In genomic region chr12:117912756-117913155, GRCh38 we compare ENCODE assay signal across 34 cellular contexts. TPM values are rescaled to one million over a fixed set of nuclear protein-coding genes. Genes with fewer than 3 reads are reported as not detected.
"Had no signal": no experiment of that assay in that cellular context is flagged by ENCODE, and none has a peak within 500 bp of the region (broad histone marks: within the 10 kb centered on the region; RNA-seq: fewer than 3 reads in every experiment).

No MANE protein-coding gene starts in this region.

- H3K36me3 Mint-ChIP-seq: activated naive CD8-positive, alpha-beta T cell; WTC11 had no signal

- H3K4me1 Mint-ChIP-seq: activated CD4-positive, alpha-beta memory T cell treated with anti-CD3 and anti-CD28 coated beads, Interleukin-2, amount 10 ng/mL, durations not matched to agents 7 days and 5 days; activated CD4-positive, alpha-beta T cell treated with anti-CD3 and anti-CD28 coated beads, Interleukin-2, amount 10 ng/mL, durations not matched to agents 7 days and 5 days; activated T-helper 17 cell treated with anti-CD3 and anti-CD28 coated beads, Interleukin-2, amount 50 U/mL, for 72 hours; T-helper 17 cell; WTC11 had no signal

- H3K4me3 ChIP-seq: esophagus squamous epithelium had no signal

- H3K36me3 ChIP-seq: brain microvascular endothelial cell, esophagus squamous epithelium had no signal

- H3K4me3 Mint-ChIP-seq: activated CD4-positive, alpha-beta memory T cell treated with anti-CD3 and anti-CD28 coated beads, Interleukin-2, amount 10 ng/mL, durations not matched to agents 7 days and 5 days; activated CD4-positive, alpha-beta T cell treated with anti-CD3 and anti-CD28 coated beads, Interleukin-2, amount 10 ng/mL, durations not matched to agents 7 days and 5 days; activated naive CD8-positive, alpha-beta T cell; activated T-cell treated with anti-CD3 and anti-CD28 coated beads, Interleukin-2, amount 50 U/mL, for 4 hours; activated T-helper 17 cell treated with anti-CD3 and anti-CD28 coated beads, Interleukin-2, amount 50 U/mL, for 72 hours; effector memory CD8-positive, alpha-beta T cell; T-helper 17 cell; T-helper 2 cell treated with Interferon-gamma antibody and Interleukin-4, amounts not matched to agents 5 μg/mL and 100 μg/mL, for 36 hours; WTC11 had no signal

- H3K27me3 Mint-ChIP-seq: activated CD4-positive, alpha-beta memory T cell treated with anti-CD3 and anti-CD28 coated beads, Interleukin-2, amount 10 ng/mL, durations not matched to agents 7 days and 5 days; T-helper 17 cell had no signal

- H3K27me3 ChIP-seq: brain microvascular endothelial cell, esophagus squamous epithelium had no signal

- H3K27ac Mint-ChIP-seq: activated CD4-positive, alpha-beta memory T cell treated with anti-CD3 and anti-CD28 coated beads, Interleukin-2, amount 10 ng/mL, durations not matched to agents 7 days and 5 days; activated CD4-positive, alpha-beta T cell treated with anti-CD3 and anti-CD28 coated beads, Interleukin-2, amount 10 ng/mL, durations not matched to agents 7 days and 5 days; activated naive CD8-positive, alpha-beta T cell; activated T-helper 17 cell treated with anti-CD3 and anti-CD28 coated beads, Interleukin-2, amount 50 U/mL, for 72 hours; effector memory CD8-positive, alpha-beta T cell; T-helper 17 cell; T-helper 2 cell treated with Interferon-gamma antibody and Interleukin-4, amounts not matched to agents 5 μg/mL and 100 μg/mL, for 36 hours; WTC11 had no signal

- ATAC-seq: activated T-cell treated with anti-CD3 and anti-CD28 coated beads, Interleukin-2, amount 50 U/mL, for 4 hours; activated T-helper 17 cell treated with anti-CD3 and anti-CD28 coated beads, Interleukin-2, amount 50 U/mL, for 72 hours; effector memory CD8-positive, alpha-beta T cell; T-helper 17 cell; WTC11 had no signal

- DNase-seq: activated CD4-positive, alpha-beta memory T cell treated with anti-CD3 and anti-CD28 coated beads, Interleukin-2, amount 10 ng/mL, durations not matched to agents 7 days and 5 days; activated CD4-positive, alpha-beta T cell treated with anti-CD3 and anti-CD28 coated beads for 1 hour; activated CD4-positive, alpha-beta T cell treated with anti-CD3 and anti-CD28 coated beads for 4 hours; activated CD4-positive, alpha-beta T cell treated with anti-CD3 and anti-CD28 coated beads, Interleukin-2, amount 10 ng/mL, durations not matched to agents 7 days and 5 days; activated CD4-positive, alpha-beta T cell treated with anti-CD3 and anti-CD28 coated beads, Interleukin-2, amount 50 U/mL, for 4 hours; activated CD8-positive, alpha-beta memory T cell treated with anti-CD3 and anti-CD28 coated beads, Interleukin-2, amount 50 U/mL, for 48 hours; activated effector memory CD4-positive, alpha-beta T cell treated with Interleukin-2 at 50 U/mL for 16 hours; activated gamma-delta T cell treated with Interleukin-2 at 50 U/mL for 16 hours; activated naive CD4-positive, alpha-beta T cell treated with anti-CD3 and anti-CD28 coated beads, Interleukin-2, amount 50 U/mL, for 16 hours; activated naive CD4-positive, alpha-beta T cell treated with Interleukin-2 at 50 U/mL for 16 hours; activated T-cell treated with anti-CD3 and anti-CD28 coated beads for 4 hours; activated T-cell treated with anti-CD3 and anti-CD28 coated beads, Interleukin-2, amount 50 U/mL, for 4 hours; amniotic stem cell; anterior cingulate cortex; brain microvascular endothelial cell; caudate nucleus; cortex of kidney; dermis blood vessel endothelial cell; effector CD4-positive, alpha-beta T cell; effector memory CD8-positive, alpha-beta T cell; erythroblast; esophagus squamous epithelium; head of caudate nucleus; T-helper 1 cell; T-helper 17 cell; T1000 had no signal

- H3K27ac ChIP-seq: brain microvascular endothelial cell had no signal

RNA-seq across cellular contexts. Expression of gene KSR2, which starts 56.0 kb away (rescaled TPM):
- total RNA-seq: activated CD4-positive, alpha-beta memory T cell treated with anti-CD3 and anti-CD28 coated beads, Interleukin-2, amount 10 ng/mL, durations not matched to agents 7 days and 5 days; bronchial epithelial cell; chondrocyte; fibroblast of lung; fibroblast of villous mesenchyme had no signal
- polyA plus RNA-seq: fibroblast of lung had no signal
